In genomic region chr11:82980947-82981346, GRCh38 we compare ENCODE assay signal across 15 cellular contexts.
DNase-seq lines count a peak whose midpoint lies in the region; ATAC-seq and TF ChIP-seq lines count a peak whose summit lies in the region.
"Had no signal": no experiment of that assay in that cellular context is flagged by ENCODE, and none has a peak within 500 bp of the region (broad histone marks: within the 10 kb centered on the region; RNA-seq: fewer than 3 reads in every experiment).

No MANE protein-coding gene starts in this region.

- H3K79me1 ChIP-seq in IMR-90 (ENCODE audit: low read depth in 1 of 2, low read length in 2 of 2) = peaks cover 0 to 3% of the 10 kb centered on the region in 2 experiments; a peak in 1 of 4 replicates
- H3K79me1 ChIP-seq in mesenchymal stem cell (replicated peaks; ENCODE audit: low read length, poor library complexity, severe bottlenecking) = no peaks in the 10 kb centered on the region

- H3K9me1 ChIP-seq in IMR-90 (ENCODE audit: insufficient read depth, low read length) = peaks cover 2% of the 10 kb centered on the region; the same call in 1 of the 2 replicates

- H3K9me3 Mint-ChIP-seq in activated B cell treated with CpG ODN at 0.5 μM for 24 hours = no peaks in the 10 kb centered on the region

- H2BK120ac ChIP-seq in IMR-90 (ENCODE audit: low read depth, low read length) = peak overlapping the region; percentile 77
- no peak overlapping the region for H2BK120ac ChIP-seq in mesenchymal stem cell (ENCODE audit: low read depth, low read length)

- peak overlapping the region; percentile 35 for H3K27ac Mint-ChIP-seq in activated B cell treated with CpG ODN at 0.5 μM for 24 hours

- H3K36me3 ChIP-seq in IMR-90 (ENCODE audit: control insufficient read depth, insufficient read depth, low read length) = peaks cover 14% of the 10 kb centered on the region
- H3K36me3 ChIP-seq in mesenchymal stem cell (ENCODE audit: control insufficient read depth in 1 of 2, insufficient read depth in 2 of 2, low read depth in 1 of 2, low read length in 2 of 2) = peaks cover 7 to 37% of the 10 kb centered on the region in 2 experiments
- no peaks in the 10 kb centered on the region for H3K36me3 ChIP-seq in uterus
- H3K36me3 ChIP-seq in mammary epithelial cell (ENCODE audit: insufficient read depth, low read length) = no peaks in the 10 kb centered on the region

- peak overlapping the region; percentile 78 for H2BK5ac ChIP-seq in IMR-90 (ENCODE audit: low read depth, low read length, poor library complexity, severe bottlenecking)
- H2BK5ac ChIP-seq in mesenchymal stem cell (ENCODE audit: low read depth, low read length, poor library complexity, severe bottlenecking) = no peak overlapping the region

- H3K23ac ChIP-seq in IMR-90 (ENCODE audit: low read depth, low read length) = no peak overlapping the region
- no peak overlapping the region for H3K23ac ChIP-seq in mesenchymal stem cell (ENCODE audit: low read length in 2 of 2)

- peak overlapping the region; percentile 10; the same call in 1 of the 2 replicates for H3K14ac ChIP-seq in IMR-90 (replicated peaks; ENCODE audit: low read depth, low read length)
- H3K14ac ChIP-seq in mesenchymal stem cell (ENCODE audit: low read length in 2 of 2) = no peak overlapping the region

- H3K27ac ChIP-seq in IMR-90 (ENCODE audit: insufficient read depth, low read length) (no peak overlapping the region), mesenchymal stem cell (ENCODE audit: low read length, poor library complexity, severe bottlenecking) (peak overlapping the region; percentile 71), uterus (peak overlapping the region; percentile 9 to 31), mammary epithelial cell (ENCODE audit: insufficient read depth, low read depth, low read length) (no peak overlapping the region)
- H3K27ac ChIP-seq: C4-2B, Peyer's patch had no signal

- DNase-seq in IMR-90 = no peak
- no peak for DNase-seq in activated B cell treated with CpG ODN at 0.5 μM for 24 hours
- DNase-seq in mesenchymal stem cell = no peak
- DNase-seq in uterus = no peak
- DNase-seq in stimulated activated CD4-positive, alpha-beta T cell treated with anti-CD3 and anti-CD28 coated beads, Interleukin-15, amount 100 ng/mL, for 24 hours = no peak
- no peak for DNase-seq in mammary epithelial cell
- DNase-seq in NCI-H146 treated with DMSO at 0.1 percent for 48 hours (lab: John Stamatoyannopoulos, UW; ENCODE audit: unreplicated experiment) = no peak
- DNase-seq: AML-193, DMS79 treated with DMSO at 0.1 percent for 48 hours, NCI-H1105, NCI-H1694, NCI-H2081 treated with DMSO at 0.1 percent for 48 hours, Peyer's patch had no signal

- POLR2A ChIA-PET in IMR-90 (lab: Charles Lee; ENCODE audit: unreplicated experiment) (no interaction called here), activated B cell treated with CpG ODN at 0.5 μM for 24 hours (lab: Charles Lee) (interaction anchor here (0.6 to 0.9 kb wide), 2 partner anchors 70 to 81 kb away, joined by 3 to 5 read pairs; no protein-coding TSS in a partner anchor)

- H3K4me2 ChIP-seq in IMR-90 (ENCODE audit: low read depth, low read length) (0 out of 2 replicates have a peak overlapping the region, but pooled peaks have one; percentile 15), mesenchymal stem cell (ENCODE audit: low read length, poor library complexity, severe bottlenecking) (no peak overlapping the region), mammary epithelial cell (ENCODE audit: insufficient read depth, low read depth, low read length) (no peak overlapping the region)

- H2AFZ ChIP-seq in IMR-90 (replicated peaks; ENCODE audit: low read length, poor library complexity) (no peak overlapping the region), mesenchymal stem cell (ENCODE audit: low read depth, low read length) (no peak overlapping the region), mammary epithelial cell (ENCODE audit: low read depth, low read length) (no peak overlapping the region)

- H3K4ac ChIP-seq in IMR-90 (ENCODE audit: low read depth, low read length) = peak overlapping the region; percentile 38; the same call in 1 of the 2 replicates
- H3K4ac ChIP-seq in mesenchymal stem cell (ENCODE audit: low read depth in 1 of 2, low read length in 2 of 2) = no peak overlapping the region

- TF ChIP-seq RAD21 in IMR-90 (IDR thresholded peaks at IDR 0.05; ENCODE audit: low read length) = no peak

- peak overlapping the region; percentile 22; the same call in 1 of the 2 replicates for H2AK5ac ChIP-seq in IMR-90 (ENCODE audit: low read depth, low read length)
- no peak overlapping the region for H2AK5ac ChIP-seq in mesenchymal stem cell (ENCODE audit: low read length, severe bottlenecking)

- H4K20me1 ChIP-seq in IMR-90 (ENCODE audit: insufficient read depth, low read length) (no peaks in the 10 kb centered on the region), mammary epithelial cell (ENCODE audit: insufficient read depth, low read length) (no peaks in the 10 kb centered on the region)

- peak overlapping the region; percentile 87; the same call in 1 of the 2 replicates for H4K5ac ChIP-seq in IMR-90 (ENCODE audit: low read depth, low read length)

- H3K4me3 ChIP-seq in IMR-90 (ENCODE audit: insufficient read depth, low read depth, low read length) = no peak overlapping the region
- no peak overlapping the region for H3K4me3 ChIP-seq in mesenchymal stem cell (ENCODE audit: insufficient read depth in 1 of 2, low read depth in 1 of 2, low read length in 2 of 2)
- H3K4me3 ChIP-seq in uterus = no peak overlapping the region
- no peak overlapping the region for H3K4me3 ChIP-seq in mammary epithelial cell (replicated peaks in 1 of 3; ENCODE audit: insufficient read depth in 1 of 3, low read depth in 2 of 3, low read length in 3 of 3)
- H3K4me3 ChIP-seq: Peyer's patch had no signal

- no peak overlapping the region for H3K56ac ChIP-seq in IMR-90 (ENCODE audit: extremely low read depth, insufficient read depth, low read length)

- H3K36me3 Mint-ChIP-seq in activated B cell treated with CpG ODN at 0.5 μM for 24 hours (ENCODE audit: low read depth) = peaks cover 78% of the 10 kb centered on the region

- H3K4me1 Mint-ChIP-seq in activated B cell treated with CpG ODN at 0.5 μM for 24 hours = peaks cover 43% of the 10 kb centered on the region

- H3K4me1 ChIP-seq in IMR-90 (ENCODE audit: control insufficient read depth, insufficient read depth, low read length) (peaks cover 3% of the 10 kb centered on the region), mesenchymal stem cell (ENCODE audit: control insufficient read depth, insufficient read depth, low read depth, low read length) (peaks cover 2% of the 10 kb centered on the region), uterus (no peaks in the 10 kb centered on the region), mammary epithelial cell (ENCODE audit: insufficient read depth, low read length) (peaks cover 28% of the 10 kb centered on the region)
- H3K4me1 ChIP-seq: Peyer's patch had no signal

- H2BK15ac ChIP-seq in IMR-90 (ENCODE audit: low read depth, low read length) (0 out of 3 replicates have a peak overlapping the region, but pooled peaks have one; percentile 9), mesenchymal stem cell (ENCODE audit: low read depth, poor library complexity, severe bottlenecking) (no peak overlapping the region)

- TF ChIP-seq CTCF in IMR-90 (conservative IDR thresholded peaks at IDR 0.05; ENCODE audit: low read depth, low read length) (no peak), activated B cell treated with CpG ODN at 0.5 μM for 24 hours (IDR thresholded peaks at IDR 0.05) (no peak), uterus (IDR thresholded peaks at IDR 0.05) (no peak), mammary epithelial cell (conservative IDR thresholded peaks at IDR 0.05 in 1 of 2, IDR thresholded peaks at IDR 0.05 in 1 of 2; ENCODE audit: extremely low read depth in 1 of 2, insufficient read depth in 1 of 2, low read depth in 1 of 2, low read length in 2 of 2) (no peak)

- H2AK9ac ChIP-seq in IMR-90 (replicated peaks; ENCODE audit: low read depth, low read length, poor library complexity) = no peak overlapping the region

- H3K79me2 ChIP-seq in mammary epithelial cell (ENCODE audit: insufficient read depth, low read length) = no peaks in the 10 kb centered on the region

- H3K27me3 Mint-ChIP-seq in activated B cell treated with CpG ODN at 0.5 μM for 24 hours = no peaks in the 10 kb centered on the region

- peak overlapping the region; percentile 1 to 23; a peak in 2 of 4 replicates for H4K8ac ChIP-seq in IMR-90 (ENCODE audit: low read depth in 2 of 2, low read length in 2 of 2)
- H4K8ac ChIP-seq in mesenchymal stem cell (ENCODE audit: low read length) = no peak overlapping the region

- H3K9ac ChIP-seq in IMR-90 (ENCODE audit: low read depth, low read length) (no peak overlapping the region), mesenchymal stem cell (ENCODE audit: low read length) (no peak overlapping the region), mammary epithelial cell (ENCODE audit: insufficient read depth, low read length) (no peak overlapping the region)

- in situ Hi-C loops in IMR-90 (cut with MboI; ENCODE audit: low sequenced_read_pairs) (no loop called here), mammary epithelial cell (cut with MboI; ENCODE audit: low sequenced_read_pairs in 2 of 2) (no loop called here)

- H3K18ac ChIP-seq in IMR-90 (ENCODE audit: low read depth, low read length) = peak overlapping the region; percentile 90; the same call in 1 of the 2 replicates
- no peak overlapping the region for H3K18ac ChIP-seq in mesenchymal stem cell (ENCODE audit: low read depth in 1 of 2, low read length in 2 of 2)

- WGBS in IMR-90 (ENCODE audit: extremely low coverage in 2 of 2, insufficient read length in 1 of 2), 2 experiments = no CpG with 5 or more reads among the region's 4 CpGs
- WGBS in mesenchymal stem cell = 92% methylated on average over 2 of the region's 4 CpGs
- WGBS in mammary epithelial cell (ENCODE audit: low coverage, missing lambda C conversion rate) = 79% methylated on average over 4 of the region's 4 CpGs

- no TSS peak for BruUV-seq in IMR-90 (replicated peaks; lab: Mats Ljungman, UMichigan)
- BruUV-seq in mammary epithelial cell (replicated peaks; lab: Mats Ljungman, UMichigan) = no TSS peak

- CTCF ChIA-PET in IMR-90 (lab: Yijun Ruan, JAX) (no interaction called here), activated B cell treated with CpG ODN at 0.5 μM for 24 hours (lab: Charles Lee) (no interaction called here), mammary epithelial cell (lab: Charles Lee; ENCODE audit: low non-redundant PET) (no interaction called here)

- no peak overlapping the region for H2BK12ac ChIP-seq in mesenchymal stem cell (ENCODE audit: low read length in 2 of 2)

- dilution Hi-C loops in IMR-90 (cut with HindIII; ENCODE audit: low sequenced_read_pairs, unreplicated experiment) (no loop called here), mammary epithelial cell (cut with HindIII; ENCODE audit: low sequenced_read_pairs) (no loop called here)

- no peak for TF ChIP-seq POLR2A in IMR-90 (IDR thresholded peaks at IDR 0.05; ENCODE audit: low read depth, low read length)
- TF ChIP-seq POLR2A in uterus (IDR thresholded peaks at IDR 0.05) = no peak

- peak overlapping the region; percentile 78 for H2BK20ac ChIP-seq in IMR-90 (ENCODE audit: low read depth, low read length)

- no peak for ATAC-seq in IMR-90 (ENCODE audit: low read depth)
- no peak for ATAC-seq in activated B cell treated with CpG ODN at 0.5 μM for 24 hours (ENCODE audit: low read depth)
- ATAC-seq: Right ventricle myocardium inferior had no signal

- no peak overlapping the region for H3K4me3 Mint-ChIP-seq in activated B cell treated with CpG ODN at 0.5 μM for 24 hours

- H3K27me3 ChIP-seq in IMR-90 (ENCODE audit: control insufficient read depth, insufficient read depth, low read length) = no peaks in the 10 kb centered on the region
- H3K27me3 ChIP-seq in mesenchymal stem cell (ENCODE audit: control insufficient read depth in 1 of 2, insufficient read depth in 1 of 2, low read length in 2 of 2) = no peaks in the 10 kb centered on the region
- no peaks in the 10 kb centered on the region for H3K27me3 ChIP-seq in uterus
- H3K27me3 ChIP-seq in mammary epithelial cell (ENCODE audit: insufficient read depth, low read length) = no peaks in the 10 kb centered on the region
- H3K27me3 ChIP-seq: Peyer's patch had no signal

- H4K91ac ChIP-seq in IMR-90 (ENCODE audit: insufficient read depth, low read depth, low read length) (peak overlapping the region; percentile 18; the same call in 1 of the 2 replicates), mesenchymal stem cell (ENCODE audit: low read length) (no peak overlapping the region)

- H3K9me3 ChIP-seq in IMR-90 (ENCODE audit: control insufficient read depth, insufficient read depth, low read length) = no peaks in the 10 kb centered on the region
- H3K9me3 ChIP-seq in mesenchymal stem cell (ENCODE audit: control insufficient read depth, low read length) = no peaks in the 10 kb centered on the region
- no peaks in the 10 kb centered on the region for H3K9me3 ChIP-seq in uterus
- no peaks in the 10 kb centered on the region for H3K9me3 ChIP-seq in mammary epithelial cell (replicated peaks; ENCODE audit: insufficient read depth, low read length)
- H3K9me3 ChIP-seq: Peyer's patch had no signal

- intact Hi-C loops in IMR-90 (cut with micrococcal nuclease) (no loop called here), activated B cell treated with CpG ODN at 0.5 μM for 24 hours (cut with micrococcal nuclease) (no loop called here), uterus (cut with DNase I; ENCODE audit: low total_unique reads) (no loop called here), mammary epithelial cell (cut with micrococcal nuclease) (loop anchor here (2.0 to 5.0 kb wide), 3 partner anchors 54 to 176 kb away; partner anchors contain the start of genes PCF11 and RAB30)

Comparison
In these comparisons a context has a peak if more than half of its experiments do, and no peak if none do; other contexts are left out.
1. H3K27ac ChIP-seq: peak in mesenchymal stem cell (single experiment) and uterus (2 of 2); none in IMR-90 (single experiment) and mammary epithelial cell (single experiment).